Comparison of ENCODE assay signal across 19 cellular contexts in genomic region chr3:119594066-119594465, GRCh38. TPM values are rescaled to one million over a fixed set of nuclear protein-coding genes. Genes with fewer than 3 reads are reported as not detected.
DNase-seq lines count a peak whose midpoint lies in the region; ATAC-seq and TF ChIP-seq lines count a peak whose summit lies in the region.
"Had no signal": no experiment of that assay in that cellular context is flagged by ENCODE, and none has a peak within 500 bp of the region (broad histone marks: within the 10 kb centered on the region; RNA-seq: fewer than 3 reads in every experiment).

No MANE protein-coding gene starts in this region.

- DNase-seq in MCF 10A (ENCODE audit: unreplicated experiment) (no peak), breast epithelium (ENCODE audit: low spot score in 2 of 2) (no peak), fibroblast of the aortic adventitia (ENCODE audit: low read depth) (peak; percentile 57), HT-29 (ENCODE audit: low spot score) (no peak)
- DNase-seq in activated CD4-positive, alpha-beta memory T cell treated with anti-CD3 and anti-CD28 coated beads, Interleukin-2, amount 10 ng/mL, durations not matched to agents 7 days and 5 days = no peak
- DNase-seq: AML-193; Caco-2; Calu3; CD4-positive, alpha-beta T cell; CD8-positive, alpha-beta T cell; DMS79 treated with DMSO at 0.1 percent for 48 hours; GF-D8 had no signal

- no peaks in the 10 kb centered on the region for H3K9me3 ChIP-seq in breast epithelium
- H3K9me3 ChIP-seq: A549, Caco-2 had no signal

- ATAC-seq in stimulated activated memory B cell treated with anti-CD40 and anti-IgM and Interleukin-4, amounts not matched to agents 10 μg/mL and 1 μg/mL and 100 μg/mL, for 72 hours = no peak
- ATAC-seq: A549; CD8-positive, alpha-beta T cell had no signal

- no peaks in the 10 kb centered on the region for H3K4me1 ChIP-seq in breast epithelium

- H3K36me3 ChIP-seq in breast epithelium = no peaks in the 10 kb centered on the region

- CTCF ChIA-PET in MCF 10A (lab: Yijun Ruan, JAX) = no interaction called here
- CTCF ChIA-PET in activated CD4-positive, alpha-beta memory T cell treated with anti-CD3 and anti-CD28 coated beads, Interleukin-2, amount 10 ng/mL, durations not matched to agents 7 days and 5 days (lab: Charles Lee) = no interaction called here

- TF ChIP-seq CTCF in MCF 10A (IDR thresholded peaks at IDR 0.05; ENCODE audit: unreplicated experiment) = no peak
- TF ChIP-seq CTCF in breast epithelium (IDR thresholded peaks at IDR 0.05) = no peak
- TF ChIP-seq CTCF in fibroblast of the aortic adventitia (IDR thresholded peaks at IDR 0.05; ENCODE audit: insufficient read depth, low read length) = no peak

- H3K27me3 ChIP-seq in breast epithelium = no peaks in the 10 kb centered on the region
- H3K27me3 ChIP-seq: BLaER1 treated with 17β-estradiol and CSF1 and Interleukin-3, amounts not matched to agents 10 nM and 100 nM had no signal

- H3K4me1 Mint-ChIP-seq in MCF 10A (ENCODE audit: insufficient read depth, unreplicated experiment) = no peaks in the 10 kb centered on the region
- peaks cover 60% of the 10 kb centered on the region for H3K4me1 Mint-ChIP-seq in stimulated activated memory B cell treated with anti-CD40 and anti-IgM and Interleukin-4, amounts not matched to agents 10 μg/mL and 1 μg/mL and 100 μg/mL, for 72 hours
- peaks cover 34% of the 10 kb centered on the region for H3K4me1 Mint-ChIP-seq in activated CD4-positive, alpha-beta memory T cell treated with anti-CD3 and anti-CD28 coated beads, Interleukin-2, amount 10 ng/mL, durations not matched to agents 7 days and 5 days

- peaks cover 11% of the 10 kb centered on the region for H3K27me3 Mint-ChIP-seq in MCF 10A (ENCODE audit: insufficient read depth, unreplicated experiment)
- no peaks in the 10 kb centered on the region for H3K27me3 Mint-ChIP-seq in stimulated activated memory B cell treated with anti-CD40 and anti-IgM and Interleukin-4, amounts not matched to agents 10 μg/mL and 1 μg/mL and 100 μg/mL, for 72 hours
- peaks cover 5% of the 10 kb centered on the region for H3K27me3 Mint-ChIP-seq in activated CD4-positive, alpha-beta memory T cell treated with anti-CD3 and anti-CD28 coated beads, Interleukin-2, amount 10 ng/mL, durations not matched to agents 7 days and 5 days
- H3K27me3 Mint-ChIP-seq: B cell had no signal

- POLR2A ChIA-PET in MCF 10A (lab: Yijun Ruan, JAX) = no interaction called here
- POLR2A ChIA-PET in activated CD4-positive, alpha-beta memory T cell treated with anti-CD3 and anti-CD28 coated beads, Interleukin-2, amount 10 ng/mL, durations not matched to agents 7 days and 5 days (lab: Charles Lee) = no interaction called here

- H3K27ac Mint-ChIP-seq in MCF 10A (ENCODE audit: low read depth, unreplicated experiment) = peak overlapping the region; percentile 8
- H3K27ac Mint-ChIP-seq in stimulated activated memory B cell treated with anti-CD40 and anti-IgM and Interleukin-4, amounts not matched to agents 10 μg/mL and 1 μg/mL and 100 μg/mL, for 72 hours = peak overlapping the region; percentile 60
- H3K27ac Mint-ChIP-seq in activated CD4-positive, alpha-beta memory T cell treated with anti-CD3 and anti-CD28 coated beads, Interleukin-2, amount 10 ng/mL, durations not matched to agents 7 days and 5 days = no peak overlapping the region
- H3K27ac Mint-ChIP-seq: B cell; CD4-positive, alpha-beta T cell; CD8-positive, alpha-beta T cell had no signal

- H3K36me3 Mint-ChIP-seq in MCF 10A (ENCODE audit: insufficient read depth, unreplicated experiment) = no peaks in the 10 kb centered on the region
- peaks cover 26% of the 10 kb centered on the region for H3K36me3 Mint-ChIP-seq in stimulated activated memory B cell treated with anti-CD40 and anti-IgM and Interleukin-4, amounts not matched to agents 10 μg/mL and 1 μg/mL and 100 μg/mL, for 72 hours
- peaks cover 19% of the 10 kb centered on the region for H3K36me3 Mint-ChIP-seq in activated CD4-positive, alpha-beta memory T cell treated with anti-CD3 and anti-CD28 coated beads, Interleukin-2, amount 10 ng/mL, durations not matched to agents 7 days and 5 days (ENCODE audit: low read depth)
- H3K36me3 Mint-ChIP-seq: CD8-positive, alpha-beta T cell had no signal

- TF ChIP-seq POLR2A in breast epithelium (IDR thresholded peaks at IDR 0.05) = no peak

- no peak overlapping the region for H3K4me3 ChIP-seq in breast epithelium
- no peak overlapping the region for H3K4me3 ChIP-seq in fibroblast of the aortic adventitia (ENCODE audit: low read depth, low read length)
- H3K4me3 ChIP-seq: A549; BLaER1 treated with 17β-estradiol and CSF1 and Interleukin-3, amounts not matched to agents 10 nM and 100 nM had no signal

- intact Hi-C loops in MCF 10A (cut with micrococcal nuclease) = no loop called here
- intact Hi-C loops in breast epithelium (cut with DNase I; ENCODE audit: low total_unique reads) = no loop called here

- H3K27ac ChIP-seq in breast epithelium = no peak overlapping the region
- H3K27ac ChIP-seq: 22Rv1; A549; BLaER1 treated with 17β-estradiol and CSF1 and Interleukin-3, amounts not matched to agents 10 nM and 100 nM; C4-2B had no signal

- BruUV-seq in MCF 10A (replicated peaks; lab: Mats Ljungman, UMichigan) = no TSS peak

- H3K9me3 Mint-ChIP-seq in MCF 10A (ENCODE audit: unreplicated experiment) = peaks cover 8% of the 10 kb centered on the region
- no peaks in the 10 kb centered on the region for H3K9me3 Mint-ChIP-seq in stimulated activated memory B cell treated with anti-CD40 and anti-IgM and Interleukin-4, amounts not matched to agents 10 μg/mL and 1 μg/mL and 100 μg/mL, for 72 hours
- H3K9me3 Mint-ChIP-seq in activated CD4-positive, alpha-beta memory T cell treated with anti-CD3 and anti-CD28 coated beads, Interleukin-2, amount 10 ng/mL, durations not matched to agents 7 days and 5 days = peaks cover 15% of the 10 kb centered on the region
- H3K9me3 Mint-ChIP-seq: CD4-positive, alpha-beta T cell; CD8-positive, alpha-beta T cell had no signal

- no peak overlapping the region for H3K4me3 Mint-ChIP-seq in MCF 10A (ENCODE audit: unreplicated experiment)
- no peak overlapping the region for H3K4me3 Mint-ChIP-seq in stimulated activated memory B cell treated with anti-CD40 and anti-IgM and Interleukin-4, amounts not matched to agents 10 μg/mL and 1 μg/mL and 100 μg/mL, for 72 hours
- no peak overlapping the region for H3K4me3 Mint-ChIP-seq in activated CD4-positive, alpha-beta memory T cell treated with anti-CD3 and anti-CD28 coated beads, Interleukin-2, amount 10 ng/mL, durations not matched to agents 7 days and 5 days
- H3K4me3 Mint-ChIP-seq: B cell; CD4-positive, alpha-beta T cell; CD8-positive, alpha-beta T cell had no signal

RNA-seq across cellular contexts. Expression of gene PLA1A, which starts 3.6 kb away (rescaled TPM):
- total RNA-seq in MCF 10A (2022) (not detected in 2 replicates), breast epithelium (1 to 10 TPM in 2 of 3 donors, under 1 TPM in 1; 0.59 to 4.9 (median 2.1) TPM), fibroblast of the aortic adventitia (ENCODE audit: low replicate concordance) (1.1 TPM in 1 of 2 replicates, not detected in the other)
- total RNA-seq in HT-29 (2014; rRNA removed; shearing (Covaris generic)) = not detected in 2 replicates
- total RNA-seq in activated CD4-positive, alpha-beta memory T cell treated with anti-CD3 and anti-CD28 coated beads, Interleukin-2, amount 10 ng/mL, durations not matched to agents 7 days and 5 days = under 1 TPM in 1 of 2 experiments, not detected in 1; 0.25 TPM
- total RNA-seq: A172; CD4-positive, alpha-beta T cell; CD8-positive, alpha-beta T cell had no signal

RNA-seq across cellular contexts. Expression of gene ADPRH, which starts 14.8 kb away (rescaled TPM):
- total RNA-seq in MCF 10A (2022) (not detected in 2 replicates), breast epithelium (10 to 100 TPM in 1 of 3 donors, 1 to 10 TPM in 2; 5.9 to 10.9 (median 9.8) TPM), fibroblast of the aortic adventitia (ENCODE audit: low replicate concordance) (3.8 and 4.1 TPM in 2 replicates)
- 0.65 and 1.0 TPM in 2 replicates for total RNA-seq in HT-29 (2014; rRNA removed; shearing (Covaris generic))
- 1 to 10 TPM; 8.6 to 8.8 TPM for total RNA-seq in activated CD4-positive, alpha-beta memory T cell treated with anti-CD3 and anti-CD28 coated beads, Interleukin-2, amount 10 ng/mL, durations not matched to agents 7 days and 5 days

RNA-seq across cellular contexts. Expression of gene CD80, which starts 34.7 kb away (rescaled TPM):
- not detected in 2 replicates for total RNA-seq in MCF 10A (2022)
- total RNA-seq in breast epithelium = 1 to 10 TPM in 2 of 3 donors, under 1 TPM in 1; 0.96 to 1.8 (median 1.6) TPM
- not detected in 2 replicates for total RNA-seq in fibroblast of the aortic adventitia (ENCODE audit: low replicate concordance)
- total RNA-seq in HT-29 (2014; rRNA removed; shearing (Covaris generic)) = not detected in 2 replicates
- 10 to 100 TPM; 27.1 to 29.5 TPM for total RNA-seq in activated CD4-positive, alpha-beta memory T cell treated with anti-CD3 and anti-CD28 coated beads, Interleukin-2, amount 10 ng/mL, durations not matched to agents 7 days and 5 days
- total RNA-seq: A172, Caco-2, Calu3 had no signal

Comparison
In these comparisons a context has a peak if more than half of its experiments do, and no peak if none do; other contexts are left out.
1. RNA of gene CD80, which starts 34.7 kb away (total RNA-seq): 27.1 to 29.5 TPM in activated CD4-positive, alpha-beta memory T cell treated with anti-CD3 and anti-CD28 coated beads, Interleukin-2, amount 10 ng/mL, durations not matched to agents 7 days and 5 days; 0.96 to 1.8 TPM in breast epithelium, not detected in MCF 10A, not detected in fibroblast of the aortic adventitia and not detected in HT-29; every median in the first group is over 10 times any median in the second.